In the genomic region with DNA sequence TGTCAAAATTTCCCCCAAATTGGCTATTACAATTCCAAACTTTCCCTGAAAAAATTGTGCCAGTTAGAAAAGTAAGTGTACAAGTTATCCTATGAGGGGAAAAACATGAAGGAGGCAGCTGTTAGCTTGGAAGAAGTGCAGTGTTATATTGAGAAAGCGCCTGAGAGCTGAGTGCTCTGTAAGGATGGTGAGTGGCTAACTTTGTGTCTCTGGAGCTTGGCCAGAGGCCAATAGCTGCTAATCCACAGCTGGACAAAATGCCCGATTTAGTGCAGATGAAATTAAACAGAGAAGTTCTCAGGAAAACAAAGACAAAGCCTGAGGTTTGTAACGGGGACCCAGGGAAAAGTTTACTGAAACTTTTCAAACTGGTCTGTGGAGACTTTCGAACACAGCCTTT, we compare ENCODE assay signal across 14 cellular contexts. TPM values are rescaled to one million over a fixed set of nuclear protein-coding genes. Genes with fewer than 3 reads are reported as not detected.
DNase-seq lines count a peak whose midpoint lies in the region; ATAC-seq and TF ChIP-seq lines count a peak whose summit lies in the region.
"Had no signal": no experiment of that assay in that cellular context is flagged by ENCODE, and none has a peak within 500 bp of the region (broad histone marks: within the 10 kb centered on the region; RNA-seq: fewer than 3 reads in every experiment).

No MANE protein-coding gene starts in this region.

- POLR2A ChIA-PET in SK-N-SH (lab: Yijun Ruan, JAX): interaction anchor here (0.7 kb wide), 1 partner anchor 27 kb away, joined by 4 read pairs; the partner anchor contains the start of gene THADA

- H3K27me3 ChIP-seq in SK-N-SH (ENCODE audit: insufficient read depth) (no peaks in the 10 kb centered on the region), left ventricle myocardium inferior (ENCODE audit: low read depth) (peaks cover 37% of the 10 kb centered on the region)
- H3K27me3 ChIP-seq: BLaER1 treated with 17β-estradiol and CSF1 and Interleukin-3, amounts not matched to agents 10 nM and 100 nM; stomach had no signal

- TF ChIP-seq RAD21 in SK-N-SH (IDR thresholded peaks at IDR 0.05; ENCODE audit: low read length): no peak

- H3K4me3 ChIP-seq in SK-N-SH (ENCODE audit: low read depth in 2 of 2, low read length in 1 of 2): no peak overlapping the region
- H3K4me3 ChIP-seq in left ventricle myocardium inferior: no peak overlapping the region
- H3K4me3 ChIP-seq: BLaER1 treated with 17β-estradiol and CSF1 and Interleukin-3, amounts not matched to agents 10 nM and 100 nM; PC-9; stomach had no signal

- CTCF ChIA-PET in SK-N-SH (lab: Yijun Ruan, JAX): interaction anchor here (1.1 to 5.0 kb wide), 2 partner anchors 10 to 14 kb away, joined by 3 to 16 read pairs; no protein-coding TSS in a partner anchor

- H3K36me3 ChIP-seq in SK-N-SH (replicated peaks in 1 of 2; ENCODE audit: control insufficient read depth in 1 of 2, insufficient read depth in 2 of 2, low read length in 1 of 2): no peaks in the 10 kb centered on the region
- no peaks in the 10 kb centered on the region for H3K36me3 ChIP-seq in left ventricle myocardium inferior
- H3K36me3 ChIP-seq: BLaER1 treated with 17β-estradiol and CSF1 and Interleukin-3, amounts not matched to agents 10 nM and 100 nM; stomach had no signal

- H3K27ac ChIP-seq in SK-N-SH (ENCODE audit: low read depth in 2 of 2, low read length in 1 of 2) (peak overlapping the region in 1 of 2 experiments; percentile 17; a peak in 2 of 4 replicates), left ventricle myocardium inferior (replicated peaks) (peak overlapping the region; percentile 34)
- H3K27ac ChIP-seq: BLaER1 treated with 17β-estradiol and CSF1 and Interleukin-3, amounts not matched to agents 10 nM and 100 nM; PC-9 had no signal

- peak; percentile 25 for DNase-seq in MV-4-11 (lab: John Stamatoyannopoulos, UW)
- DNase-seq in SK-N-SH: peak; percentile 52
- DNase-seq in left ventricle myocardium inferior: peak; percentile 36
- peak; percentile 52 for DNase-seq in retina
- no peak for DNase-seq in NCI-H1092 treated with DMSO at 0.1 percent for 48 hours (lab: John Stamatoyannopoulos, UW)
- DNase-seq: activated naive CD4-positive, alpha-beta T cell treated with Interleukin-2 at 50 U/mL for 16 hours; DMS79; mammary epithelial cell; stomach had no signal

- no peak overlapping the region for H2AFZ ChIP-seq in SK-N-SH (ENCODE audit: low read depth)
- H2AFZ ChIP-seq: PC-9 had no signal

- TF ChIP-seq CTCF in SK-N-SH (IDR thresholded peaks at IDR 0.05): no peak
- no peak for TF ChIP-seq CTCF in left ventricle myocardium inferior (IDR thresholded peaks at IDR 0.05; ENCODE audit: borderline replicate concordance)

- no peak overlapping the region for H3K9ac ChIP-seq in SK-N-SH
- H3K9ac ChIP-seq: BLaER1 treated with 17β-estradiol and CSF1 and Interleukin-3, amounts not matched to agents 10 nM and 100 nM had no signal

- ATAC-seq in HG03354 (IDR thresholded peaks at IDR 0.05; ENCODE audit: poor library complexity, severe bottlenecking, unreplicated experiment) (no peak), GM18517 (IDR thresholded peaks at IDR 0.05; ENCODE audit: unreplicated experiment) (no peak)
- ATAC-seq: HepG2 had no signal

- intact Hi-C loops in left ventricle myocardium inferior (cut with micrococcal nuclease): no loop called here

- H3K4me1 ChIP-seq in SK-N-SH (ENCODE audit: control insufficient read depth in 1 of 2, insufficient read depth in 2 of 2, low read depth in 1 of 2, low read length in 1 of 2) (peaks cover 0 to 3% of the 10 kb centered on the region in 2 experiments; a peak in 2 of 4 replicates), left ventricle myocardium inferior (no peaks in the 10 kb centered on the region)
- H3K4me1 ChIP-seq: BLaER1 treated with 17β-estradiol and CSF1 and Interleukin-3, amounts not matched to agents 10 nM and 100 nM had no signal

- H3K9me3 ChIP-seq in SK-N-SH: no peaks in the 10 kb centered on the region
- peaks cover 5% of the 10 kb centered on the region for H3K9me3 ChIP-seq in left ventricle myocardium inferior (replicated peaks)
- H3K9me3 ChIP-seq: stomach had no signal

- H4K20me1 ChIP-seq in SK-N-SH (ENCODE audit: insufficient read depth): no peaks in the 10 kb centered on the region
- H4K20me1 ChIP-seq: BLaER1 treated with 17β-estradiol and CSF1 and Interleukin-3, amounts not matched to agents 10 nM and 100 nM had no signal

- 56% methylated on average over 3 of the region's 4 CpGs for WGBS in SK-N-SH (ENCODE audit: low lambda C conversion rate)

- H3K9me2 ChIP-seq in SK-N-SH: no peaks in the 10 kb centered on the region

- TF ChIP-seq EP300 in SK-N-SH (IDR thresholded peaks at IDR 0.05; ENCODE audit: borderline replicate concordance in 1 of 2, low read depth in 1 of 2, low read length in 1 of 2): no peak

- H3K79me2 ChIP-seq in SK-N-SH (ENCODE audit: insufficient read depth): no peaks in the 10 kb centered on the region

- no peak overlapping the region for H3K4me2 ChIP-seq in SK-N-SH
- H3K4me2 ChIP-seq: BLaER1 treated with 17β-estradiol and CSF1 and Interleukin-3, amounts not matched to agents 10 nM and 100 nM; PC-9 had no signal

- no peaks in the 10 kb centered on the region for H3F3A ChIP-seq in SK-N-SH (replicated peaks; ENCODE audit: insufficient read depth)

TF ChIP-seq in SK-N-SH, 30 proteins besides CTCF, POLR2A, EP300 and RAD21 (continues in another document):
- TF ChIP-seq REST (IDR thresholded peaks at IDR 0.05; ENCODE audit: low read depth, low read length) (no peak), RXRA (IDR thresholded peaks at IDR 0.05; ENCODE audit: borderline replicate concordance, low read depth) (no peak), TEAD4 (IDR thresholded peaks at IDR 0.05; ENCODE audit: borderline replicate concordance, insufficient read depth) (no peak), FOXJ3 (CRISPR knock-in tag; IDR thresholded peaks at IDR 0.05) (no peak), CHD2 (IDR thresholded peaks at IDR 0.05; ENCODE audit: low read length, partially characterized antibody) (no peak), SMC3 (IDR thresholded peaks at IDR 0.05; ENCODE audit: low read depth, low read length) (no peak), YY1 (IDR thresholded peaks at IDR 0.05; ENCODE audit: low read depth) (no peak), TAF1 (IDR thresholded peaks at IDR 0.05; ENCODE audit: borderline replicate concordance, low read depth, low read length) (no peak), GABPA (IDR thresholded peaks at IDR 0.05; ENCODE audit: low read depth) (no peak)
- TF ChIP-seq, protein P1, sequence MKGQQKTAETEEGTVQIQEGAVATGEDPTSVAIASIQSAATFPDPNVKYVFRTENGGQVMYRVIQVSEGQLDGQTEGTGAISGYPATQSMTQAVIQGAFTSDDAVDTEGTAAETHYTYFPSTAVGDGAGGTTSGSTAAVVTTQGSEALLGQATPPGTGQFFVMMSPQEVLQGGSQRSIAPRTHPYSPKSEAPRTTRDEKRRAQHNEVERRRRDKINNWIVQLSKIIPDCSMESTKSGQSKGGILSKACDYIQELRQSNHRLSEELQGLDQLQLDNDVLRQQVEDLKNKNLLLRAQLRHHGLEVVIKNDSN (IDR thresholded peaks at IDR 0.05; ENCODE audit: borderline replicate concordance, low read depth): no peak

RNA-seq across cellular contexts. Expression of gene PLEKHH2, which starts 14.0 kb away (rescaled TPM):
- polyA plus RNA-seq in SK-N-SH (2012; rRNA removed): 1.9 and 3.1 TPM in 2 replicates
- polyA plus RNA-seq in SK-N-SH (2012; cell fraction: cytosol; rRNA removed): 0.79 and 0.85 TPM in 2 replicates
- 7.0 and 14.4 TPM in 2 replicates for polyA plus RNA-seq in SK-N-SH (2012; cell fraction: nucleus; rRNA removed)
- total RNA-seq in left ventricle myocardium inferior: 1.3 TPM

RNA-seq across cellular contexts. Expression of gene THADA, which starts 27.2 kb away (rescaled TPM):
- polyA plus RNA-seq in SK-N-SH (2012; rRNA removed): 17.1 and 25.6 TPM in 2 replicates
- polyA plus RNA-seq in SK-N-SH (2012; cell fraction: cytosol; rRNA removed): 10.6 and 14.2 TPM in 2 replicates
- 55.8 and 67.5 TPM in 2 replicates for polyA plus RNA-seq in SK-N-SH (2012; cell fraction: nucleus; rRNA removed)
- total RNA-seq in left ventricle myocardium inferior: 15.4 TPM

RNA-seq across cellular contexts. Expression of gene C1GALT1C1L, which starts 53.2 kb away (rescaled TPM):
- 2.6 and 3.1 TPM in 2 replicates for polyA plus RNA-seq in SK-N-SH (2012; rRNA removed)
- polyA plus RNA-seq in SK-N-SH (2012; cell fraction: cytosol; rRNA removed): 4.1 and 4.5 TPM in 2 replicates
- polyA plus RNA-seq in SK-N-SH (2012; cell fraction: nucleus; rRNA removed): 0.45 and 1.5 TPM in 2 replicates
- 1.2 TPM for total RNA-seq in left ventricle myocardium inferior
